In the genomic region with DNA sequence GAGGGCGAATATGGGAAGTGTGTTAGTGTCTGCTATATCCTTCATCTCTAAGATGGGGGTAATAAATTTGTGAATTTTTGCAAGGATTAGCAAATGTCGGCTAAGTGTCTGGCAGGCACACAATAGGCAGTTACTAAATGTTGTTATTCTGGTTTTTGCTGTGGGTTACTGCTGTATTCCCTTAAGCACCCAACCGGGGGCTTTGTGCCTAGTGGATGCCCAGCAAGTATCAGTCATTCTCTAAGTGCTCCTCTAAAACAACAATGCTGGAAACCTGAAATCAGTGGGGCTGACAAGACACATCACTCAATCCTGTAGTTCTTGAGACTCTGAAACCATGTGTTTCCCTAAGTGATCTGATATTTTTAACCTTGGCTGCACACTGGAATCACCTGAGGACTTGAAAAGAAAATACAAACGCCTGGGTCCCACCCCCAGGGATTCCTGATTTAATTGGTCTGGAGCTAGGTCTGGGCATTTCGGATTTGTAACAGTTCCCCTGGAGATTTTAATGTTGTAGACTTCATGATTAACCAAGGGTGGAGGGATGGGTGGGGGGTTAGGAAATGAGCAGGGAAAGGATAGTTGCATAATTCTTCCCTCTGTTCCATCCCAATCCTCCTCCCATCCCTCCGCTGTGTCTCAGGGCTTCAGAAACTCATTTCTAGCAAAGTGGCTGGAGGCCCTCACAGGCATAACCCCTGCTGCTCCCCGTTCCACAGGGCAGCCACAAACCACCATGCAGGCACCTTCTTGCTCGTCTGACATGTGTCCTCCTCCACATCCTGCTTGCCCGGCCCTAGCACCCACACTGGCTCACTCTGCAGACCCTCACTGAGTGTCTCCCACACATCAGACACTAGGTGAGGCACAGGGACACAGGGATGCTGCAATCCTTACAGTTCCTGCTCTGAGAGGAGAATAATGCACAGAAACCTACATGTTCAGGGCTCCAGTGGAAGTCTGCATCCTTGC, we compare ENCODE assay signal across 1 cellular context.
TF ChIP-seq lines count a peak whose summit lies in the region.

No MANE protein-coding gene starts in this region.

TF ChIP-seq in GM12878, 131 proteins besides CTCF, POLR2A, EP300 and RAD21:
- TF ChIP-seq, protein P1, sequence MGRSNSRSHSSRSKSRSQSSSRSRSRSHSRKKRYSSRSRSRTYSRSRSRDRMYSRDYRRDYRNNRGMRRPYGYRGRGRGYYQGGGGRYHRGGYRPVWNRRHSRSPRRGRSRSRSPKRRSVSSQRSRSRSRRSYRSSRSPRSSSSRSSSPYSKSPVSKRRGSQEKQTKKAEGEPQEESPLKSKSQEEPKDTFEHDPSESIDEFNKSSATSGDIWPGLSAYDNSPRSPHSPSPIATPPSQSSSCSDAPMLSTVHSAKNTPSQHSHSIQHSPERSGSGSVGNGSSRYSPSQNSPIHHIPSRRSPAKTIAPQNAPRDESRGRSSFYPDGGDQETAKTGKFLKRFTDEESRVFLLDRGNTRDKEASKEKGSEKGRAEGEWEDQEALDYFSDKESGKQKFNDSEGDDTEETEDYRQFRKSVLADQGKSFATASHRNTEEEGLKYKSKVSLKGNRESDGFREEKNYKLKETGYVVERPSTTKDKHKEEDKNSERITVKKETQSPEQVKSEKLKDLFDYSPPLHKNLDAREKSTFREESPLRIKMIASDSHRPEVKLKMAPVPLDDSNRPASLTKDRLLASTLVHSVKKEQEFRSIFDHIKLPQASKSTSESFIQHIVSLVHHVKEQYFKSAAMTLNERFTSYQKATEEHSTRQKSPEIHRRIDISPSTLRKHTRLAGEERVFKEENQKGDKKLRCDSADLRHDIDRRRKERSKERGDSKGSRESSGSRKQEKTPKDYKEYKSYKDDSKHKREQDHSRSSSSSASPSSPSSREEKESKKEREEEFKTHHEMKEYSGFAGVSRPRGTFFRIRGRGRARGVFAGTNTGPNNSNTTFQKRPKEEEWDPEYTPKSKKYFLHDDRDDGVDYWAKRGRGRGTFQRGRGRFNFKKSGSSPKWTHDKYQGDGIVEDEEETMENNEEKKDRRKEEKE (IDR thresholded peaks at IDR 0.05): no peak
- TF ChIP-seq IKZF2 (IDR thresholded peaks at IDR 0.05): no peak
- TF ChIP-seq, protein P2, sequence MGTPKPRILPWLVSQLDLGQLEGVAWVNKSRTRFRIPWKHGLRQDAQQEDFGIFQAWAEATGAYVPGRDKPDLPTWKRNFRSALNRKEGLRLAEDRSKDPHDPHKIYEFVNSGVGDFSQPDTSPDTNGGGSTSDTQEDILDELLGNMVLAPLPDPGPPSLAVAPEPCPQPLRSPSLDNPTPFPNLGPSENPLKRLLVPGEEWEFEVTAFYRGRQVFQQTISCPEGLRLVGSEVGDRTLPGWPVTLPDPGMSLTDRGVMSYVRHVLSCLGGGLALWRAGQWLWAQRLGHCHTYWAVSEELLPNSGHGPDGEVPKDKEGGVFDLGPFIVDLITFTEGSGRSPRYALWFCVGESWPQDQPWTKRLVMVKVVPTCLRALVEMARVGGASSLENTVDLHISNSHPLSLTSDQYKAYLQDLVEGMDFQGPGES (IDR thresholded peaks at IDR 0.05): no peak
